22 cellular contexts compared by ENCODE assay signal in the genomic region with DNA sequence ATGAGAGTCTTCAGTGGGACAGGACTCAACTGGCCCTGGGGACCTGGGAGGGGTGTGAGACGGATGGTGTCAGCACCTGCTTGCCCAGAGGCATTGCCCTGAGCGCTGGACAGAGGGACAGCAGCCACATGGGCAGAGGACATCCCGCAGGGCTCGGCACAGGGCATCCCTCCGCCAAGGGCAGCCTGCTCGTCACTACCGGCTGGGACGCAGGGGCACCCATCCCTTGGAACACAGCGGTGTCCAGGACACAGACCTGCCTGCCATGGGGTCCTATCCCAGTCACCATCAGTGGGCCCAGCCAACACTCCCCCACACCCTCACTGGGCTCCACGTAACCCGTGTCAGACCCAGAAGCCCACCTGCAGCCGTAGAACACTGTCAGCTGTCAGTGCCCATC.
"Had no signal": no experiment of that assay in that cellular context is flagged by ENCODE, and none has a peak within 500 bp of the region (broad histone marks: within the 10 kb centered on the region; RNA-seq: fewer than 3 reads in every experiment).

No MANE protein-coding gene starts in this region.

- DNase-seq: activated CD4-positive, alpha-beta T cell treated with anti-CD3 and anti-CD28 coated beads for 36 hours; activated CD4-positive, alpha-beta T cell treated with anti-CD3 and anti-CD28 coated beads, Interleukin-2, amount 50 U/mL, for 48 hours; activated effector memory CD4-positive, alpha-beta T cell treated with Interleukin-2 at 50 U/mL for 16 hours; activated naive CD4-positive, alpha-beta T cell treated with anti-CD3 and anti-CD28 coated beads, Interleukin-2, amount 50 U/mL, for 16 hours; activated T-cell treated with anti-CD3 and anti-CD28 coated beads, Interleukin-2, amount 50 U/mL, for 48 hours; colonic mucosa; endodermal cell; foreskin melanocyte; glutamatergic neuron; hypothalamus; midbrain; pancreas; right lobe of liver; stimulated activated CD4-positive, alpha-beta T cell treated with anti-CD3 and anti-CD28 coated beads, Interleukin-4, amount 100 ng/mL, for 1 hour; T-helper 2 cell; thyroid gland had no signal

- H3K4me2 ChIP-seq: neural progenitor cell, smooth muscle cell had no signal

- H3K9me3 Mint-ChIP-seq: central memory CD8-positive, alpha-beta T cell; endodermal cell; neural progenitor cell had no signal

- H3K27ac Mint-ChIP-seq: activated CD4-positive, alpha-beta T cell treated with anti-CD3 and anti-CD28 coated beads for 36 hours; endodermal cell; neural progenitor cell had no signal

- H3K4me1 Mint-ChIP-seq: endodermal cell, neural progenitor cell had no signal

- H3K27me3 ChIP-seq: ascending aorta, colonic mucosa, neural progenitor cell, pancreas, right lobe of liver, thyroid gland had no signal

- H3K4me3 ChIP-seq: ascending aorta, colonic mucosa, lung, neural progenitor cell, pancreas, right lobe of liver, smooth muscle cell, thyroid gland had no signal

- H3K9me3 ChIP-seq: ascending aorta, colonic mucosa, pancreas, right lobe of liver, thyroid gland had no signal

- H3K27ac ChIP-seq: ascending aorta, colonic mucosa, epithelial cell of prostate, neural progenitor cell, pancreas, right lobe of liver had no signal

- H3K27me3 Mint-ChIP-seq: activated CD4-positive, alpha-beta T cell treated with anti-CD3 and anti-CD28 coated beads for 36 hours; central memory CD8-positive, alpha-beta T cell had no signal

- H3K4me1 ChIP-seq: ascending aorta, colonic mucosa, neural progenitor cell, pancreas, right lobe of liver had no signal

- H3K9ac ChIP-seq: neural progenitor cell had no signal

- H3K4me3 Mint-ChIP-seq: activated CD4-positive, alpha-beta T cell treated with anti-CD3 and anti-CD28 coated beads for 36 hours; central memory CD8-positive, alpha-beta T cell; endodermal cell; neural progenitor cell had no signal

- ATAC-seq: activated CD4-positive, alpha-beta T cell treated with anti-CD3 and anti-CD28 coated beads for 36 hours; pancreas had no signal
